Comparison of ENCODE assay signal across 21 cellular contexts in genomic region chr1:31830065-31830464, GRCh38. TPM values are rescaled to one million over a fixed set of nuclear protein-coding genes. Genes with fewer than 3 reads are reported as not detected.
"Had no signal": no experiment of that assay in that cellular context is flagged by ENCODE, and none has a peak within 500 bp of the region (broad histone marks: within the 10 kb centered on the region; RNA-seq: fewer than 3 reads in every experiment).

No MANE protein-coding gene starts in this region.

- H3K9me3 ChIP-seq: breast epithelium, esophagus squamous epithelium, tibial nerve, vagina had no signal

- H3K27me3 ChIP-seq: breast epithelium, tibial nerve, vagina had no signal

- H3K4me3 ChIP-seq: breast epithelium, esophagus squamous epithelium, lung, tibial nerve, vagina had no signal

- H3K27me3 Mint-ChIP-seq: activated CD8-positive, alpha-beta T cell treated with anti-CD3 and anti-CD28 coated beads for 36 hours; activated naive CD4-positive, alpha-beta T cell treated with anti-CD3 and anti-CD28 coated beads, Interleukin-2, amount 50 U/mL, for 24 hours; natural killer cell treated with Interleukin-12 subunit alpha and Interleukin-12 subunit beta and Interleukin-15 and Interleukin-18, amount 100 ng/mL, for 72 hours had no signal

- H3K27ac Mint-ChIP-seq: activated CD8-positive, alpha-beta T cell treated with anti-CD3 and anti-CD28 coated beads for 36 hours; activated naive CD4-positive, alpha-beta T cell treated with anti-CD3 and anti-CD28 coated beads, Interleukin-2, amount 50 U/mL, for 24 hours; mesothelial cell of epicardium had no signal

- H3K4me1 ChIP-seq: breast epithelium, esophagus squamous epithelium, vagina had no signal

- DNase-seq: activated CD4-positive, alpha-beta T cell treated with anti-CD3 and anti-CD28 coated beads for 48 hours; activated CD4-positive, CD25-positive, alpha-beta regulatory T cell; activated CD8-positive, alpha-beta T cell treated with anti-CD3 and anti-CD28 coated beads for 36 hours; activated gamma-delta T cell; cerebellar nuclear complex; cortex of kidney; effector CD4-positive, alpha-beta T cell; esophagus squamous epithelium; left cardiac atrium; stimulated activated CD4-positive, alpha-beta T cell treated with anti-CD3 and anti-CD28 coated beads, Interleukin-12 subunit alpha, Interleukin-12 subunit beta, amount 100 ng/mL, for 4 hours; stimulated activated CD4-positive, alpha-beta T cell treated with anti-CD3 and anti-CD28 coated beads, Interleukin-1b, Interleukin-23, amount 100 ng/mL, for 48 hours; stimulated activated naive CD4-positive, alpha-beta T cell treated with Interleukin-2 at 50 U/mL for 16 hours; T-helper 1 cell; T-helper 9 cell had no signal

- H3K36me3 ChIP-seq: breast epithelium, esophagus squamous epithelium, tibial nerve, vagina had no signal

- H3K27ac ChIP-seq: breast epithelium, esophagus squamous epithelium, tibial nerve, vagina had no signal

- H3K4me3 Mint-ChIP-seq: activated CD8-positive, alpha-beta T cell treated with anti-CD3 and anti-CD28 coated beads for 36 hours; activated naive CD4-positive, alpha-beta T cell treated with anti-CD3 and anti-CD28 coated beads, Interleukin-2, amount 50 U/mL, for 24 hours; mesothelial cell of epicardium; natural killer cell treated with Interleukin-12 subunit alpha and Interleukin-12 subunit beta and Interleukin-15 and Interleukin-18, amount 100 ng/mL, for 72 hours had no signal

- ATAC-seq: activated CD8-positive, alpha-beta T cell treated with anti-CD3 and anti-CD28 coated beads for 36 hours; left cardiac atrium; natural killer cell treated with Interleukin-12 subunit alpha and Interleukin-12 subunit beta and Interleukin-15 and Interleukin-18, amount 100 ng/mL, for 72 hours had no signal

- H3K9me3 Mint-ChIP-seq: activated CD8-positive, alpha-beta T cell treated with anti-CD3 and anti-CD28 coated beads for 36 hours; activated naive CD4-positive, alpha-beta T cell treated with anti-CD3 and anti-CD28 coated beads, Interleukin-2, amount 50 U/mL, for 24 hours; mesothelial cell of epicardium; natural killer cell treated with Interleukin-12 subunit alpha and Interleukin-12 subunit beta and Interleukin-15 and Interleukin-18, amount 100 ng/mL, for 72 hours had no signal

- H3K36me3 Mint-ChIP-seq: activated naive CD4-positive, alpha-beta T cell treated with anti-CD3 and anti-CD28 coated beads, Interleukin-2, amount 50 U/mL, for 24 hours; mesothelial cell of epicardium; natural killer cell treated with Interleukin-12 subunit alpha and Interleukin-12 subunit beta and Interleukin-15 and Interleukin-18, amount 100 ng/mL, for 72 hours had no signal

RNA-seq across cellular contexts. Expression of gene SPOCD1, which starts 14.2 kb away (rescaled TPM):
- total RNA-seq: activated CD8-positive, alpha-beta T cell treated with anti-CD3 and anti-CD28 coated beads for 36 hours; natural killer cell treated with Interleukin-12 subunit alpha and Interleukin-12 subunit beta and Interleukin-15 and Interleukin-18, amount 100 ng/mL, for 72 hours had no signal
